14 cellular contexts compared by ENCODE assay signal in the genomic region with DNA sequence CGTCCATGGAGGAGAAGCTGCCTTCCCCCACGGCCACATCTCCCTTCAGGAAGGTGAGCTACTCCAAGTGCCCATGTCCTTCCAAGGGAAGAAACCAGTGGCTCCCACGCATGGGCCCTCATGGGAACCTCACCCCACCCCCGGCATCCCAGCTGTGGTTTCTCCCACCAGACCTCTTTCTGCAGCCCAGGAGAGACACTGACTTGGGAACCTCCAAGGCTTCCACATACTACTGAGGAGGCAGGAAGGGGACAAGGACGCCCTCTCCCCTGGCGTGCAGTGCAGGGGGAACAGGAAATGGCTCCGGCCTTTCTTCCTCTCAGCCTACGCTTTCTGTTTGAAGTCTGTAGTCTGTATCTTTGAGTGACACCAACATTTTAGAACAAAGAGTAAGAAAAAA.
DNase-seq lines count a peak whose midpoint lies in the region; ATAC-seq, FAIRE-seq and TF ChIP-seq lines count a peak whose summit lies in the region.
"Had no signal": no experiment of that assay in that cellular context is flagged by ENCODE, and none has a peak within 500 bp of the region (broad histone marks: within the 10 kb centered on the region; RNA-seq: fewer than 3 reads in every experiment).

No MANE protein-coding gene starts in this region.

- H3K4me1 Mint-ChIP-seq in CD8-positive, alpha-beta T cell (ENCODE audit: low read depth), result peaks cover 42% of the 10 kb centered on the region
- peaks cover 60% of the 10 kb centered on the region for H3K4me1 Mint-ChIP-seq in activated naive CD8-positive, alpha-beta T cell (ENCODE audit: low read depth)

- no peaks in the 10 kb centered on the region for H3K27me3 Mint-ChIP-seq in CD8-positive, alpha-beta T cell (ENCODE audit: low read depth)
- H3K27me3 Mint-ChIP-seq in activated naive CD8-positive, alpha-beta T cell, result no peaks in the 10 kb centered on the region

- no peak for FAIRE-seq in kidney (lab: Jason Lieb, UNC)
- FAIRE-seq: TTC549 had no signal

- H3K9ac ChIP-seq in kidney (ENCODE audit: low read length in 2 of 2), result no peak overlapping the region

- peak; percentile 71 for ATAC-seq in CD8-positive, alpha-beta T cell
- ATAC-seq in GM19043 (IDR thresholded peaks at IDR 0.05; ENCODE audit: low read depth, unreplicated experiment) (peak; percentile 54), HG03159 (IDR thresholded peaks at IDR 0.05; ENCODE audit: unreplicated experiment) (peak; percentile 61), esophagus mucosa (no peak)

- no peaks in the 10 kb centered on the region for H3K27me3 ChIP-seq in CD8-positive, alpha-beta T cell (ENCODE audit: insufficient read depth, low read length)
- H3K27me3 ChIP-seq: adrenal gland, thyroid gland had no signal

- intact Hi-C loops in CD8-positive, alpha-beta T cell (cut with DNase I, micrococcal nuclease), result loop anchor here in 1 of 2 experiments (1.0 kb wide), 1 partner anchor 12 kb away; no protein-coding TSS in a partner anchor
- intact Hi-C loops in kidney (cut with DNase I), result no loop called here

- H3K36me3 Mint-ChIP-seq in CD8-positive, alpha-beta T cell, result no peaks in the 10 kb centered on the region
- no peaks in the 10 kb centered on the region for H3K36me3 Mint-ChIP-seq in activated naive CD8-positive, alpha-beta T cell

- no peaks in the 10 kb centered on the region for H3K9me3 ChIP-seq in CD8-positive, alpha-beta T cell (ENCODE audit: low read length)
- H3K9me3 ChIP-seq in kidney (ENCODE audit: control insufficient read depth in 1 of 2, low read length in 2 of 2), result no peaks in the 10 kb centered on the region
- H3K9me3 ChIP-seq: adrenal gland, lower lobe of right lung, thyroid gland had no signal

- H3K4me1 ChIP-seq in CD8-positive, alpha-beta T cell (ENCODE audit: insufficient read depth, low read length), result peaks cover 32% of the 10 kb centered on the region
- H3K4me1 ChIP-seq in kidney (ENCODE audit: control insufficient read depth in 1 of 2, insufficient read depth in 1 of 2, low read depth in 1 of 2, low read length in 2 of 2), result no peaks in the 10 kb centered on the region
- H3K4me1 ChIP-seq: thyroid gland had no signal

- POLR2A ChIA-PET in CD8-positive, alpha-beta T cell (lab: Charles Lee), result interaction anchor here (1.9 to 2.3 kb wide), 2 partner anchors 12 to 13 kb away, joined by 9 to 14 read pairs; no protein-coding TSS in a partner anchor

- H3K27ac ChIP-seq in CD8-positive, alpha-beta T cell (ENCODE audit: low read depth, low read length), result no peak overlapping the region
- H3K27ac ChIP-seq in kidney (ENCODE audit: low read depth in 2 of 2, low read length in 2 of 2), result no peak overlapping the region
- H3K27ac ChIP-seq: adrenal gland, lower lobe of right lung, thyroid gland had no signal

- TF ChIP-seq CTCF in CD8-positive, alpha-beta T cell (IDR thresholded peaks at IDR 0.05), result no peak
- no peak for TF ChIP-seq CTCF in kidney (IDR thresholded peaks at IDR 0.05; ENCODE audit: borderline replicate concordance, extremely low read depth, insufficient read depth)

- no peak for DNase-seq in CD8-positive, alpha-beta T cell
- DNase-seq in activated effector memory CD4-positive, alpha-beta T cell treated with Interleukin-2 at 50 U/mL for 16 hours, result no peak
- no peak for DNase-seq in kidney
- DNase-seq in LoVo (ENCODE audit: low spot score), result no peak
- DNase-seq: effector CD8-positive, alpha-beta T cell; head of caudate nucleus; lower lobe of right lung; thyroid gland had no signal

- CTCF ChIA-PET in CD8-positive, alpha-beta T cell (lab: Charles Lee), result interaction anchor here (0.8 to 3.7 kb wide), 5 partner anchors 16 to 550 kb away, joined by 3 to 15 read pairs (median 4); no protein-coding TSS in a partner anchor

- peak overlapping the region; percentile 55 for H3K4me3 Mint-ChIP-seq in CD8-positive, alpha-beta T cell
- H3K4me3 Mint-ChIP-seq in activated naive CD8-positive, alpha-beta T cell, result peak overlapping the region; percentile 64

- no peaks in the 10 kb centered on the region for H3K36me3 ChIP-seq in CD8-positive, alpha-beta T cell (ENCODE audit: insufficient read depth, low read length)
- H3K36me3 ChIP-seq in kidney (ENCODE audit: control insufficient read depth in 1 of 2, insufficient read depth in 2 of 2, low read length in 2 of 2), result no peaks in the 10 kb centered on the region
- H3K36me3 ChIP-seq: adrenal gland, lower lobe of right lung, thyroid gland had no signal

- no peaks in the 10 kb centered on the region for H3K9me3 Mint-ChIP-seq in CD8-positive, alpha-beta T cell
- H3K9me3 Mint-ChIP-seq in activated naive CD8-positive, alpha-beta T cell (ENCODE audit: low read depth), result no peaks in the 10 kb centered on the region

- H3K4me3 ChIP-seq in CD8-positive, alpha-beta T cell (ENCODE audit: low read depth, low read length), result peak overlapping the region; percentile 3
- no peak overlapping the region for H3K4me3 ChIP-seq in kidney (ENCODE audit: low read length in 2 of 2)
- H3K4me3 ChIP-seq: adrenal gland, lower lobe of right lung, thyroid gland had no signal

- H3K27ac Mint-ChIP-seq in CD8-positive, alpha-beta T cell, result peak overlapping the region; percentile 79
- peak overlapping the region; percentile 90 for H3K27ac Mint-ChIP-seq in activated naive CD8-positive, alpha-beta T cell
